Comparison of ENCODE assay signal across 1 cellular context in the genomic region with DNA sequence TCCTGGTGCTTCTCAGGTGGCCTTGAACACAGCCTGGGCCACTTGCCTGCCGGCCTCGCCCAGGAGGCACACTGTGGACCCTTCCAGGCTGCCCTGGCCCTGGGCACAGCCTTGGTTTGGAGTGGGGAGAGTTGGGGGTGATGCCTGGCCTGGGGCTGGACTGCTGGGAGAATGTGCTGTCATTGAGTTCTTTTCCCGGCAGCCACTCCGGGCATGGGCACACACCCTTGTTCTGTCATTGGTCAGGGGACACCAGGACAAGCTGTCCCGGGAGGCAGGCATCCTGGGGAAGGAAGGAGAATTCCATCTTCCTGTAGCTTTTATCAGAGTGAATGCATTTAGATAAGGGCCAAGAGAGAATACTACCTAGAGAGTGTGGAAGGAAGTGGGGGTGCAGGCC.
TF ChIP-seq lines count a peak whose summit lies in the region.

No MANE protein-coding gene starts in this region.

TF ChIP-seq in HepG2, 621 proteins besides CTCF, POLR2A, EP300 and RAD21 (continued from another document):
- TF ChIP-seq, protein P1, sequence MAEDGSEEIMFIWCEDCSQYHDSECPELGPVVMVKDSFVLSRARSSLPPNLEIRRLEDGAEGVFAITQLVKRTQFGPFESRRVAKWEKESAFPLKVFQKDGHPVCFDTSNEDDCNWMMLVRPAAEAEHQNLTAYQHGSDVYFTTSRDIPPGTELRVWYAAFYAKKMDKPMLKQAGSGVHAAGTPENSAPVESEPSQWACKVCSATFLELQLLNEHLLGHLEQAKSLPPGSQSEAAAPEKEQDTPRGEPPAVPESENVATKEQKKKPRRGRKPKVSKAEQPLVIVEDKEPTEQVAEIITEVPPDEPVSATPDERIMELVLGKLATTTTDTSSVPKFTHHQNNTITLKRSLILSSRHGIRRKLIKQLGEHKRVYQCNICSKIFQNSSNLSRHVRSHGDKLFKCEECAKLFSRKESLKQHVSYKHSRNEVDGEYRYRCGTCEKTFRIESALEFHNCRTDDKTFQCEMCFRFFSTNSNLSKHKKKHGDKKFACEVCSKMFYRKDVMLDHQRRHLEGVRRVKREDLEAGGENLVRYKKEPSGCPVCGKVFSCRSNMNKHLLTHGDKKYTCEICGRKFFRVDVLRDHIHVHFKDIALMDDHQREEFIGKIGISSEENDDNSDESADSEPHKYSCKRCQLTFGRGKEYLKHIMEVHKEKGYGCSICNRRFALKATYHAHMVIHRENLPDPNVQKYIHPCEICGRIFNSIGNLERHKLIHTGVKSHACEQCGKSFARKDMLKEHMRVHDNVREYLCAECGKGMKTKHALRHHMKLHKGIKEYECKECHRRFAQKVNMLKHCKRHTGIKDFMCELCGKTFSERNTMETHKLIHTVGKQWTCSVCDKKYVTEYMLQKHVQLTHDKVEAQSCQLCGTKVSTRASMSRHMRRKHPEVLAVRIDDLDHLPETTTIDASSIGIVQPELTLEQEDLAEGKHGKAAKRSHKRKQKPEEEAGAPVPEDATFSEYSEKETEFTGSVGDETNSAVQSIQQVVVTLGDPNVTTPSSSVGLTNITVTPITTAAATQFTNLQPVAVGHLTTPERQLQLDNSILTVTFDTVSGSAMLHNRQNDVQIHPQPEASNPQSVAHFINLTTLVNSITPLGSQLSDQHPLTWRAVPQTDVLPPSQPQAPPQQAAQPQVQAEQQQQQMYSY (CRISPR knock-in tag; IDR thresholded peaks at IDR 0.05) = no peak
- TF ChIP-seq, protein P2, sequence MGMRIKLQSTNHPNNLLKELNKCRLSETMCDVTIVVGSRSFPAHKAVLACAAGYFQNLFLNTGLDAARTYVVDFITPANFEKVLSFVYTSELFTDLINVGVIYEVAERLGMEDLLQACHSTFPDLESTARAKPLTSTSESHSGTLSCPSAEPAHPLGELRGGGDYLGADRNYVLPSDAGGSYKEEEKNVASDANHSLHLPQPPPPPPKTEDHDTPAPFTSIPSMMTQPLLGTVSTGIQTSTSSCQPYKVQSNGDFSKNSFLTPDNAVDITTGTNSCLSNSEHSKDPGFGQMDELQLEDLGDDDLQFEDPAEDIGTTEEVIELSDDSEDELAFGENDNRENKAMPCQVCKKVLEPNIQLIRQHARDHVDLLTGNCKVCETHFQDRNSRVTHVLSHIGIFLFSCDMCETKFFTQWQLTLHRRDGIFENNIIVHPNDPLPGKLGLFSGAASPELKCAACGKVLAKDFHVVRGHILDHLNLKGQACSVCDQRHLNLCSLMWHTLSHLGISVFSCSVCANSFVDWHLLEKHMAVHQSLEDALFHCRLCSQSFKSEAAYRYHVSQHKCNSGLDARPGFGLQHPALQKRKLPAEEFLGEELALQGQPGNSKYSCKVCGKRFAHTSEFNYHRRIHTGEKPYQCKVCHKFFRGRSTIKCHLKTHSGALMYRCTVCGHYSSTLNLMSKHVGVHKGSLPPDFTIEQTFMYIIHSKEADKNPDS (CRISPR knock-in tag; IDR thresholded peaks at IDR 0.05) = no peak
- TF ChIP-seq ZSCAN31 (CRISPR knock-in tag; IDR thresholded peaks at IDR 0.05; ENCODE audit: low read depth) (no peak), YEATS4 (CRISPR knock-in tag; IDR thresholded peaks at IDR 0.05; ENCODE audit: borderline replicate concordance) (no peak), ZFAT (CRISPR knock-in tag; conservative IDR thresholded peaks at IDR 0.05) (no peak), ZSCAN21 (CRISPR knock-in tag; IDR thresholded peaks at IDR 0.05; ENCODE audit: borderline replicate concordance) (no peak), MBD4 (IDR thresholded peaks at IDR 0.05; ENCODE audit: borderline replicate concordance, low read length) (no peak)
- TF ChIP-seq, protein P3, sequence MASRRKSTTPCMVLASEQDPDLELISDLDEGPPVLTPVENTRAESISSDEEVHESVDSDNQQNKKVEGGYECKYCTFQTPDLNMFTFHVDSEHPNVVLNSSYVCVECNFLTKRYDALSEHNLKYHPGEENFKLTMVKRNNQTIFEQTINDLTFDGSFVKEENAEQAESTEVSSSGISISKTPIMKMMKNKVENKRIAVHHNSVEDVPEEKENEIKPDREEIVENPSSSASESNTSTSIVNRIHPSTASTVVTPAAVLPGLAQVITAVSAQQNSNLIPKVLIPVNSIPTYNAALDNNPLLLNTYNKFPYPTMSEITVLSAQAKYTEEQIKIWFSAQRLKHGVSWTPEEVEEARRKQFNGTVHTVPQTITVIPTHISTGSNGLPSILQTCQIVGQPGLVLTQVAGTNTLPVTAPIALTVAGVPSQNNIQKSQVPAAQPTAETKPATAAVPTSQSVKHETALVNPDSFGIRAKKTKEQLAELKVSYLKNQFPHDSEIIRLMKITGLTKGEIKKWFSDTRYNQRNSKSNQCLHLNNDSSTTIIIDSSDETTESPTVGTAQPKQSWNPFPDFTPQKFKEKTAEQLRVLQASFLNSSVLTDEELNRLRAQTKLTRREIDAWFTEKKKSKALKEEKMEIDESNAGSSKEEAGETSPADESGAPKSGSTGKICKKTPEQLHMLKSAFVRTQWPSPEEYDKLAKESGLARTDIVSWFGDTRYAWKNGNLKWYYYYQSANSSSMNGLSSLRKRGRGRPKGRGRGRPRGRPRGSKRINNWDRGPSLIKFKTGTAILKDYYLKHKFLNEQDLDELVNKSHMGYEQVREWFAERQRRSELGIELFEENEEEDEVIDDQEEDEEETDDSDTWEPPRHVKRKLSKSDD (CRISPR knock-in tag; IDR thresholded peaks at IDR 0.05; ENCODE audit: low read depth) = no peak
